ENCODE assay signal across 1 cellular context in the genomic region with DNA sequence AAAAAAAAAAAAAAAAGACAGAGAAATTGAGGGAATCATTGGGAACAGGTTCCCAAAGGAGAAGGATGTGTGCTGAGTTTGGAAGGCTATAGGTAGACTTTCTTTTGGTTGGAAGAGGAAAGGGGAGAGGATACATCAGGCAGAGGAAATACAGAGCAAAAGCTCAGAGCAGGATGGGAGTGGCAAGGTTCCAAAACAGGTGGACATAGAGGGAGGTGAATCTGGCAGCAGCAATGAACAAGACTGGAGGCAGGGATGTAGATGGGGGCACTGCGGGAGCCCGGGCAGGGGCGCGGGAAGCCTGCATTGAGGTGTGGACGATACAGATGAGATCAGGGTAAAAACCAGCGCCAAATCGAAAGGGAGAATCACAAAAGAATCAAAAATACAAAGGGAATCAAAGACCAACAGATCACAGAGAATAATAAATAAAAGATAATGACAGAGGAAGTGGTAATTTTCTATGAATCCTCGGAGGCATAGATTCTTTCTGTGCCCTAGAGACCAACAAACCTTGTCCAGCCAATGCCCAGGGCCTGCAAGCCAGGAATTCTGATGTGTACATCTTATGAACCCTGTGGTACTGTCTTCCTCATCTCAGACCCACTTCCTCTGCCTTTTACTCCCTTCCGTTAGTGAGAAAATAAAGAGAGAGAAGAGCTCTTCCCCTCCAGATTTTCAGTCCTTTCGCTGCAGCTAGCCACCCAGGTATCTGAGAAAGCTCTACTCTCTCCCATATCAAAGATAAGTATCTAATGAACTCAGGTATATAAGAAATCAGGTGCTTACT.
TF ChIP-seq lines count a peak whose summit lies in the region.

No MANE protein-coding gene starts in this region.

TF ChIP-seq in IMR-90, 13 proteins besides CTCF, POLR2A, EP300 and RAD21:
- TF ChIP-seq MXI1 (IDR thresholded peaks at IDR 0.05; ENCODE audit: borderline replicate concordance, low read depth, low read length) (no peak), MAZ (IDR thresholded peaks at IDR 0.05; ENCODE audit: borderline replicate concordance, low read depth, low read length) (no peak), FOS (IDR thresholded peaks at IDR 0.05; ENCODE audit: low read depth, low read length) (no peak), CHD1 (IDR thresholded peaks at IDR 0.05; ENCODE audit: low read depth, low read length) (no peak), RCOR1 (IDR thresholded peaks at IDR 0.05; ENCODE audit: insufficient replicate concordance, low read length) (no peak), BHLHE40 (IDR thresholded peaks at IDR 0.05; ENCODE audit: low read depth, low read length) (no peak), MAFK (IDR thresholded peaks at IDR 0.05; ENCODE audit: low read depth, low read length) (no peak), NFE2L2 (IDR thresholded peaks at IDR 0.05; ENCODE audit: low read depth, low read length) (no peak), RFX5 (IDR thresholded peaks at IDR 0.05; ENCODE audit: low read depth, low read length) (no peak), SMC3 (IDR thresholded peaks at IDR 0.05; ENCODE audit: low read depth, low read length) (no peak), CEBPB (IDR thresholded peaks at IDR 0.05; ENCODE audit: low read depth, low read length) (no peak)
- TF ChIP-seq, protein P1, sequence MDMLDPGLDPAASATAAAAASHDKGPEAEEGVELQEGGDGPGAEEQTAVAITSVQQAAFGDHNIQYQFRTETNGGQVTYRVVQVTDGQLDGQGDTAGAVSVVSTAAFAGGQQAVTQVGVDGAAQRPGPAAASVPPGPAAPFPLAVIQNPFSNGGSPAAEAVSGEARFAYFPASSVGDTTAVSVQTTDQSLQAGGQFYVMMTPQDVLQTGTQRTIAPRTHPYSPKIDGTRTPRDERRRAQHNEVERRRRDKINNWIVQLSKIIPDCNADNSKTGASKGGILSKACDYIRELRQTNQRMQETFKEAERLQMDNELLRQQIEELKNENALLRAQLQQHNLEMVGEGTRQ (IDR thresholded peaks at IDR 0.05; ENCODE audit: low read depth, low read length): no peak
- TF ChIP-seq, protein P2, sequence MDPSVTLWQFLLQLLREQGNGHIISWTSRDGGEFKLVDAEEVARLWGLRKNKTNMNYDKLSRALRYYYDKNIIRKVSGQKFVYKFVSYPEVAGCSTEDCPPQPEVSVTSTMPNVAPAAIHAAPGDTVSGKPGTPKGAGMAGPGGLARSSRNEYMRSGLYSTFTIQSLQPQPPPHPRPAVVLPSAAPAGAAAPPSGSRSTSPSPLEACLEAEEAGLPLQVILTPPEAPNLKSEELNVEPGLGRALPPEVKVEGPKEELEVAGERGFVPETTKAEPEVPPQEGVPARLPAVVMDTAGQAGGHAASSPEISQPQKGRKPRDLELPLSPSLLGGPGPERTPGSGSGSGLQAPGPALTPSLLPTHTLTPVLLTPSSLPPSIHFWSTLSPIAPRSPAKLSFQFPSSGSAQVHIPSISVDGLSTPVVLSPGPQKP (IDR thresholded peaks at IDR 0.05; ENCODE audit: borderline replicate concordance, low read depth, low read length): no peak
TF ChIP-seq in IMR-90: peak in this region for 0.
